Comparison of ENCODE assay signal across 8 cellular contexts in the genomic region with DNA sequence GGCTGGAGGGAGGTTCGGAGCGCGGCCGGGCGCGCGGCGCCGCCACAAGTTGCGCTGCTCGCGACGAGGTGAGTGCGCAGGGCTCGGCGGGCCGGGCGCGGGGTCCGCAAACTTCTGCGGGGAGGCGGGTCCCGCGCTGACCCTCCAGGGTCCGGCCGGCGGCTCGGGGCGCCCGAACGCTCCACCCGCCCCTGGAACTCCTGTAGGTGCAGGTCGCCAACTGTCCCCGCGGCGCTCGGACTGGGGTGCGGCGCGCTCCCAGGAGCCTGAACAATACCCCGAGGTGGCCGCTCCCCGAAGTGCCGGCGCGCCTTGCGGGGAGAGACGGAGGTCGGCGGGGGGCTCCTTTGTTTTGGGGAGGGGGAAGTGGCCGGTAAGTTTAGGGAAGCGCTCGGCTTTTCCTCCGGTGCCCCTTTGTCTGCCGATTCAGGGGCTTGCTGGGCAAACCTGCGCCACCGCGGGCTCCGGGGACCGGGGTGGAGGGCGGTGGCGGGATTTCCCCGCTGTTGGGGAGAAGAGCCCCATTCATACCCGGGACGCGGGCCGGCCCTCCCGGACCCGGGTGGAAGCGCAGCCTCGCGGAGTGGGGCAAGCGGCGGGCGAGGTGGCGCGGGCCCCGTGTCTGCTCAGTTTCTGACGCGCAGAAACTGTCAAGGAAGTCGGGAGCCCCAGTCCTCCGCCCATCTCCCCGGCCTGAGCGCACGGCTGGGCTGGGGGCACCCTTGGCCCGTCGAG.
DNase-seq lines count a peak whose midpoint lies in the region; ATAC-seq and TF ChIP-seq lines count a peak whose summit lies in the region.

No MANE protein-coding gene starts in this region.

- intact Hi-C loops in tibial artery (cut with DNase I; ENCODE audit: low total_unique reads), result loop anchor here (10.0 kb wide), 1 partner anchor 239 kb away; no protein-coding TSS in a partner anchor

- ATAC-seq in GM18505 (IDR thresholded peaks at IDR 0.05; ENCODE audit: unreplicated experiment) (peak; percentile 29), HG03139 (IDR thresholded peaks at IDR 0.05; ENCODE audit: unreplicated experiment) (peak; percentile 12)

- H3K27me3 ChIP-seq in mucosa of stomach (ENCODE audit: control insufficient read depth, insufficient read depth, low read length) (no peaks in the 10 kb centered on the region), tibial artery (no peaks in the 10 kb centered on the region)

- no peaks in the 10 kb centered on the region for H3K9me3 ChIP-seq in mucosa of stomach (ENCODE audit: control insufficient read depth, low read length)
- H3K9me3 ChIP-seq in tibial artery, result no peaks in the 10 kb centered on the region

- peak overlapping the region; percentile 62 for H3K9ac ChIP-seq in mucosa of stomach (ENCODE audit: low read length)

- peak overlapping the region; percentile 72 for H3K4me3 ChIP-seq in WI38 (ENCODE audit: low read depth, low read length)
- no peak overlapping the region for H3K4me3 ChIP-seq in mucosa of stomach (ENCODE audit: low read length)
- peak overlapping the region; percentile 77 to 83 for H3K4me3 ChIP-seq in tibial artery

- H3K4me1 ChIP-seq in mucosa of stomach (ENCODE audit: control insufficient read depth, insufficient read depth, low read length), result peaks cover 22% of the 10 kb centered on the region
- peaks cover 0 to 44% (median 16%) of the 10 kb centered on the region in 4 donors for H3K4me1 ChIP-seq in tibial artery

- DNase-seq in ecto neural progenitor cell (ENCODE audit: low spot score) (peak; percentile 51), tibial artery (peak in 1 of 2 donors; percentile 66), iPS-NIHi7 (ENCODE audit: extremely low spot score) (no peak), HuH-7.5 (ENCODE audit: low spot score) (no peak)

- H3K36me3 ChIP-seq in mucosa of stomach (ENCODE audit: control insufficient read depth, insufficient read depth, low read length), result no peaks in the 10 kb centered on the region
- no peaks in the 10 kb centered on the region for H3K36me3 ChIP-seq in tibial artery

- no peak for TF ChIP-seq CTCF in WI38 (IDR thresholded peaks at IDR 0.05; ENCODE audit: low read depth, low read length)
- no peak for TF ChIP-seq CTCF in tibial artery (IDR thresholded peaks at IDR 0.05)

- peak overlapping the region; percentile 89 to 90 for H3K27ac ChIP-seq in tibial artery

- no peak for TF ChIP-seq POLR2A in GM18505 (IDR thresholded peaks at IDR 0.05; ENCODE audit: borderline replicate concordance, extremely low read depth, insufficient read depth, insufficient read length)
